8 cellular contexts compared by ENCODE assay signal in the genomic region with DNA sequence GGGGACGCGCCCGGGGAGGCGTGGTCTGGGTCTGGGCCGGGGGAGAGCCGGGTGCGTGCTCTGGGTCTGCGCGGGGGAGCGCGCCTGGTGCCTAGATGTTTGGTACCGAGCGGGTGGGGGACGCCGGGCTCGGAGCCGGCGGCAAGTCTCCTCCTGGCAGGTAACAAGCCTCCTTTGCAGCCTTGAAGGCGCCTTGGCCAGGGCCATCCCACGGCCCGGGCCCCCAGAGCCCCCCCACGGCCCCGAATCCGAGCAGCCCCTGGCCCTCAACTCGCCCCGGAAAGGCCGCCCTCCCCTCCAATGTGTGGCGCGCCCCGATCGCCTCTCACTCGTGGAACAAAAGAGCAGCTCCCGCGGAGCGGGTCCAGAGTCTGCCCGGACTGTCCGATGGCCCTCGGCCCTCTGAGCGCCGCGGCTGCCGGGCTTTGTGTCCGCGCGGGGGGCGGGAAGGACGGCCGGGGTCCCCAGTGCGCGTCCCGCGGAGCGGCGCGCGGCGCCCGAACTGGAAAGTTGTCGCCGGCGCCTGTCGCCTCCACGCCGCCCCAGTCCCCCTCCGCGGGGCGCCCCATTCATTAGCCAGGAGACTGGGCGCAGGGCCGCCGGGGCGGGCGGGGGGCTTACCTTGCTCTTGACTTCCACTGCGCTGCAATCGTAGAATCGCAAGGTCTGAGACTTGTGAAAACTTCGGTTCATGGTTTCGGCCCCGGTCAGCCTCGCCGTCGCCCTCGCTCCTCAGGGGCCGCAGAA. TPM values are rescaled to one million over a fixed set of nuclear protein-coding genes. Genes with fewer than 3 reads are reported as not detected.
DNase-seq lines count a peak whose midpoint lies in the region; ATAC-seq and TF ChIP-seq lines count a peak whose summit lies in the region.

No MANE protein-coding gene starts in this region.

- no peaks in the 10 kb centered on the region for H3K36me3 Mint-ChIP-seq in CD4-positive, alpha-beta T cell (ENCODE audit: low read depth)

- POLR2A ChIA-PET in CD4-positive, alpha-beta T cell (lab: Charles Lee) = no interaction called here

- H3K27ac Mint-ChIP-seq in CD4-positive, alpha-beta T cell = no peak overlapping the region

- intact Hi-C loops in CD4-positive, alpha-beta T cell (cut with DNase I, micrococcal nuclease) = no loop called here

- H3K9me3 Mint-ChIP-seq in CD4-positive, alpha-beta T cell = no peaks in the 10 kb centered on the region

- no peaks in the 10 kb centered on the region for H3K4me1 Mint-ChIP-seq in CD4-positive, alpha-beta T cell (ENCODE audit: low read depth)

- H3K4me1 ChIP-seq in adipocyte (ENCODE audit: control insufficient read depth, insufficient read depth, low read length) (no peaks in the 10 kb centered on the region), skeletal muscle satellite cell (ENCODE audit: control insufficient read depth, insufficient read depth, low read length) (peaks cover 3% of the 10 kb centered on the region)

- peak overlapping the region; percentile 96 for H3K4me2 ChIP-seq in skeletal muscle satellite cell (ENCODE audit: low read length)

- H3K9me3 ChIP-seq in CD4-positive, alpha-beta T cell (ENCODE audit: control insufficient read depth, low read length) = no peaks in the 10 kb centered on the region
- no peaks in the 10 kb centered on the region for H3K9me3 ChIP-seq in adipocyte (ENCODE audit: control insufficient read depth, low read length)
- no peaks in the 10 kb centered on the region for H3K9me3 ChIP-seq in skeletal muscle satellite cell (replicated peaks; ENCODE audit: low read length)

- no peak overlapping the region for H3K27ac ChIP-seq in CD4-positive, alpha-beta T cell (ENCODE audit: low read depth, low read length)

- peak overlapping the region; percentile 56 for H3K9ac ChIP-seq in adipocyte (ENCODE audit: low read length)
- H3K9ac ChIP-seq in skeletal muscle satellite cell (ENCODE audit: low read depth, low read length) = peak overlapping the region; percentile 73

- peaks cover 40% of the 10 kb centered on the region for H3K27me3 ChIP-seq in CD4-positive, alpha-beta T cell (ENCODE audit: control insufficient read depth, insufficient read depth, low read length)
- peaks cover 14% of the 10 kb centered on the region for H3K27me3 ChIP-seq in adipocyte (replicated peaks; ENCODE audit: control insufficient read depth, insufficient read depth, low read length)
- H3K27me3 ChIP-seq in skeletal muscle satellite cell (ENCODE audit: control insufficient read depth, insufficient read depth, low read length) = no peaks in the 10 kb centered on the region

- peaks cover 67% of the 10 kb centered on the region for H3K27me3 Mint-ChIP-seq in CD4-positive, alpha-beta T cell

- DNase-seq in CD4-positive, alpha-beta T cell = no peak
- DNase-seq in adipocyte (ENCODE audit: low read depth) (peak; percentile 58), middle frontal gyrus (ENCODE audit: extremely low spot score, low spot score) (no peak), T-helper 9 cell (no peak)

- peak overlapping the region; percentile 81 for H3K4me3 ChIP-seq in adipocyte (ENCODE audit: low read length)
- H3K4me3 ChIP-seq in iPS-11a (ENCODE audit: low read depth, low read length) = peak overlapping the region; percentile 69
- H3K4me3 ChIP-seq in skeletal muscle satellite cell (ENCODE audit: low read length) = peak overlapping the region; percentile 78

- ATAC-seq in CD4-positive, alpha-beta T cell (ENCODE audit: poor library complexity) = peak; percentile 26
- ATAC-seq in GM19324 (IDR thresholded peaks at IDR 0.05; ENCODE audit: low FRiP score, unreplicated experiment) (peak; percentile 45), HG03460 (IDR thresholded peaks at IDR 0.05; ENCODE audit: unreplicated experiment) (peak; percentile 28)

- no peak for TF ChIP-seq CTCF in CD4-positive, alpha-beta T cell (IDR thresholded peaks at IDR 0.05)

- H3K36me3 ChIP-seq in adipocyte (ENCODE audit: control insufficient read depth, insufficient read depth, low read length, severe bottlenecking) = no peaks in the 10 kb centered on the region
- no peaks in the 10 kb centered on the region for H3K36me3 ChIP-seq in skeletal muscle satellite cell (ENCODE audit: insufficient read depth, low read length)

- CTCF ChIA-PET in CD4-positive, alpha-beta T cell (lab: Charles Lee) = no interaction called here

- no peak overlapping the region for H3K4me3 Mint-ChIP-seq in CD4-positive, alpha-beta T cell

RNA-seq across cellular contexts. Expression of gene PARD6G, which starts 0.5 kb away (rescaled TPM):
- total RNA-seq in CD4-positive, alpha-beta T cell = 1 to 10 TPM in 1 of 2 experiments, under 1 TPM in 1; 0.38 to 1.1 TPM
- 0.25 and 0.66 TPM in 2 replicates for total RNA-seq in skeletal muscle satellite cell (2012; rRNA removed)
